Comparison of ENCODE assay signal across 8 cellular contexts in genomic region chr17:43994272-43995149, GRCh38. TPM values are rescaled to one million over a fixed set of nuclear protein-coding genes. Genes with fewer than 3 reads are reported as not detected.
DNase-seq lines count a peak whose midpoint lies in the region; ATAC-seq and TF ChIP-seq lines count a peak whose summit lies in the region.

No MANE protein-coding gene starts in this region.

- WGBS in heart right ventricle, 2 donors = 8% methylated on average over 52 of the region's 52 CpGs

- peaks cover 0 to 2% (median 0%) of the 10 kb centered on the region in 3 donors for H3K36me3 Mint-ChIP-seq in CD8-positive, alpha-beta memory T cell

- H3K27me3 ChIP-seq in CD8-positive, alpha-beta memory T cell (ENCODE audit: insufficient read depth, low read length, poor library complexity, severe bottlenecking) = peaks cover 4% of the 10 kb centered on the region
- peaks cover 32% of the 10 kb centered on the region for H3K27me3 ChIP-seq in HL-60 (ENCODE audit: insufficient read depth, poor library complexity, severe bottlenecking)
- peaks cover 0 to 25% (median 4%) of the 10 kb centered on the region in 7 donors for H3K27me3 ChIP-seq in heart right ventricle

- peaks cover 16 to 23% of the 10 kb centered on the region in 2 donors for H3K27me3 Mint-ChIP-seq in CD8-positive, alpha-beta memory T cell

- intact Hi-C loops in heart right ventricle (cut with DNase I) = loop anchor here (1.0 to 10.0 kb wide), 9 partner anchors 50 to 120 kb away; partner anchors contain the start of gene PPY (in 5 of the 10)
- intact Hi-C loops in posterior vena cava (cut with DNase I) = loop anchor here (5.0 kb wide), 2 partner anchors 52 to 1977 kb away; partner anchors contain the start of genes DNAJC7 (in 1 of the 2) and PPY (in 1 of the 2)

- DNase-seq in CD8-positive, alpha-beta memory T cell = peak; percentile 42 to 76 (median 59)
- peak in 1 of 2 experiments; percentile 46 for DNase-seq in HL-60 (ENCODE audit: low read depth in 1 of 2, low spot score in 1 of 2)
- DNase-seq in SKM-1 (lab: John Stamatoyannopoulos, UW; ENCODE audit: unreplicated experiment) = peak; percentile 39
- peak; percentile 48 for DNase-seq in activated naive CD8-positive, alpha-beta T cell treated with anti-CD3 and anti-CD28 coated beads, Interleukin-2, amount 50 U/mL, for 16 hours (ENCODE audit: low read depth, low spot score)
- DNase-seq in heart right ventricle = peak; percentile 54 to 69
- peak; percentile 91 for DNase-seq in posterior vena cava (ENCODE audit: low spot score)

- POLR2A ChIA-PET in CD8-positive, alpha-beta memory T cell (lab: Charles Lee) = no interaction called here

- H3K27ac ChIP-seq in CD8-positive, alpha-beta memory T cell (ENCODE audit: low read depth, low read length) = no peak overlapping the region
- no peak overlapping the region for H3K27ac ChIP-seq in HL-60 (replicated peaks)
- no peak overlapping the region for H3K27ac ChIP-seq in heart right ventricle

- H3K36me3 ChIP-seq in CD8-positive, alpha-beta memory T cell (ENCODE audit: insufficient read depth, low read length) = no peaks in the 10 kb centered on the region
- no peaks in the 10 kb centered on the region for H3K36me3 ChIP-seq in heart right ventricle

- H3K4me3 Mint-ChIP-seq in CD8-positive, alpha-beta memory T cell = peak overlapping the region in 4 of 7 donors; percentile 19 to 54 (median 30)

- CTCF ChIA-PET in CD8-positive, alpha-beta memory T cell (lab: Charles Lee) = interaction anchor here (0.8 to 1.7 kb wide), 3 partner anchors 11 to 84 kb away, joined by 3 to 7 read pairs (median 4); no protein-coding TSS in a partner anchor

- H3K4me1 Mint-ChIP-seq in CD8-positive, alpha-beta memory T cell = peaks cover 0 to 8% (median 0%) of the 10 kb centered on the region in 3 donors

- ATAC-seq in heart right ventricle = peak; percentile 83 to 93 (median 86)
- ATAC-seq in GM18870 (IDR thresholded peaks at IDR 0.05; ENCODE audit: unreplicated experiment) = no peak
- ATAC-seq in GM19455 (IDR thresholded peaks at IDR 0.05; ENCODE audit: unreplicated experiment) = no peak

- H3K9me3 ChIP-seq in CD8-positive, alpha-beta memory T cell (ENCODE audit: low read length) = no peaks in the 10 kb centered on the region
- H3K9me3 ChIP-seq in heart right ventricle = no peaks in the 10 kb centered on the region

- peak; percentile 73 for TF ChIP-seq CTCF in HL-60 (IDR thresholded peaks at IDR 0.05; ENCODE audit: insufficient read depth, low read length)
- TF ChIP-seq CTCF in heart right ventricle (IDR thresholded peaks at IDR 0.05) = peak; percentile 68 to 90 (median 87)

- H3K27ac Mint-ChIP-seq in CD8-positive, alpha-beta memory T cell = no peak overlapping the region

- H3K9me3 Mint-ChIP-seq in CD8-positive, alpha-beta memory T cell = no peaks in the 10 kb centered on the region

- H3K4me1 ChIP-seq in CD8-positive, alpha-beta memory T cell (ENCODE audit: insufficient read depth, low read length) = peaks cover 6% of the 10 kb centered on the region
- H3K4me1 ChIP-seq in heart right ventricle = peaks cover 0 to 10% (median 9%) of the 10 kb centered on the region in 9 donors

- H3K4me3 ChIP-seq in CD8-positive, alpha-beta memory T cell (ENCODE audit: low read length) = no peak overlapping the region
- H3K4me3 ChIP-seq in HL-60 (replicated peaks; ENCODE audit: insufficient read depth, low read length) = no peak overlapping the region; the same call in 1 of the 2 replicates
- peak overlapping the region in 9 of 10 donors; percentile 2 to 48 (median 35) for H3K4me3 ChIP-seq in heart right ventricle

RNA-seq across cellular contexts. Expression of gene NAGS, which starts 9.9 kb away (rescaled TPM):
- total RNA-seq in CD8-positive, alpha-beta memory T cell = under 1 TPM; 0.60 to 0.74 TPM
- 1.0 TPM for polyA plus RNA-seq in CD8-positive, alpha-beta memory T cell
- total RNA-seq in heart right ventricle (under 1 TPM; 0.30 to 0.86 (median 0.53) TPM), posterior vena cava (1 to 10 TPM in 1 of 2 donors, under 1 TPM in 1; 0.86 to 1.2 TPM)
- under 1 TPM; 0.37 to 0.86 TPM for polyA plus RNA-seq in heart right ventricle

RNA-seq across cellular contexts. Expression of gene TMEM101, which starts 20.3 kb away (rescaled TPM):
- total RNA-seq in CD8-positive, alpha-beta memory T cell = 10 to 100 TPM; 32.5 to 36.0 TPM
- 28.8 TPM for polyA plus RNA-seq in CD8-positive, alpha-beta memory T cell
- total RNA-seq in heart right ventricle (10 to 100 TPM; 15.6 to 22.1 (median 17.9) TPM), posterior vena cava (10 to 100 TPM; 12.9 to 14.8 TPM)
- 10 to 100 TPM; 15.7 to 26.4 TPM for polyA plus RNA-seq in heart right ventricle

RNA-seq across cellular contexts. Expression of gene PYY, which starts 40.8 kb away (rescaled TPM):
- not detected for total RNA-seq in CD8-positive, alpha-beta memory T cell
- polyA plus RNA-seq in CD8-positive, alpha-beta memory T cell = not detected
- total RNA-seq in heart right ventricle (not detected), posterior vena cava (not detected)
- under 1 TPM in 1 of 2 donors, not detected in 1; 0.06 TPM for polyA plus RNA-seq in heart right ventricle

RNA-seq across cellular contexts. Expression of gene PPY, which starts 52.2 kb away (rescaled TPM):
- not detected for total RNA-seq in CD8-positive, alpha-beta memory T cell
- polyA plus RNA-seq in CD8-positive, alpha-beta memory T cell = not detected
- total RNA-seq in heart right ventricle (not detected), posterior vena cava (not detected)
- polyA plus RNA-seq in heart right ventricle = not detected

Comparison
In these comparisons a context has a peak if more than half of its experiments do, and no peak if none do; other contexts are left out.
1. H3K4me3 ChIP-seq: peak in heart right ventricle (9 of 10); none in CD8-positive, alpha-beta memory T cell (single experiment) and HL-60 (single experiment).
2. ATAC-seq: peak in heart right ventricle (8 of 8); none in GM18870 (single experiment) and GM19455 (single experiment).